Comparison of ENCODE assay signal across 21 cellular contexts in genomic region chr17:57632294-57632693, GRCh38.
"Had no signal": no experiment of that assay in that cellular context is flagged by ENCODE, and none has a peak within 500 bp of the region (broad histone marks: within the 10 kb centered on the region; RNA-seq: fewer than 3 reads in every experiment).

No MANE protein-coding gene starts in this region.

- FAIRE-seq: colon, endometrium, frontal cortex, kidney, small intestine had no signal

- DNase-seq: activated CD4-positive, alpha-beta T cell treated with anti-CD3 and anti-CD28 coated beads, Interleukin-2, amount 50 U/mL, for 48 hours; activated naive CD4-positive, alpha-beta T cell treated with anti-CD3 and anti-CD28 coated beads for 36 hours; activated T-cell treated with anti-CD3 and anti-CD28 coated beads, Interleukin-2, amount 50 U/mL, for 24 hours; anterior cingulate cortex; brain microvascular endothelial cell; central memory CD4-positive, alpha-beta T cell; heart left ventricle; kidney; small intestine; stimulated activated CD4-positive, alpha-beta T cell treated with anti-CD3 and anti-CD28 coated beads, Interleukin-4, amount 100 ng/mL, for 1 hour; T-helper 2 cell; WERI-Rb-1 had no signal

- H3K36me3 ChIP-seq: brain microvascular endothelial cell, neural progenitor cell, ovary, right lobe of liver, thoracic aorta, upper lobe of left lung had no signal

- H3K27ac ChIP-seq: brain microvascular endothelial cell, heart left ventricle, neural progenitor cell, ovary, right lobe of liver, thoracic aorta, upper lobe of left lung, WERI-Rb-1 had no signal

- H3K9ac ChIP-seq: neural progenitor cell had no signal

- H3K9me3 ChIP-seq: heart left ventricle, ovary, right lobe of liver, thoracic aorta, upper lobe of left lung had no signal

- ATAC-seq: heart left ventricle, left lobe of liver, right lobe of liver had no signal

- H2AFZ ChIP-seq: neural progenitor cell had no signal

- H3K27me3 ChIP-seq: brain microvascular endothelial cell, heart left ventricle, neural progenitor cell, ovary, right lobe of liver, upper lobe of left lung had no signal

- H3K4me1 ChIP-seq: right lobe of liver, upper lobe of left lung had no signal

- H3K4me2 ChIP-seq: neural progenitor cell had no signal

- H3K4me3 ChIP-seq: heart left ventricle, neural progenitor cell, ovary, right lobe of liver, thoracic aorta, upper lobe of left lung had no signal
